ENCODE assay signal across 22 cellular contexts in genomic region chr11:121927359-121927758, GRCh38.
"Had no signal": no experiment of that assay in that cellular context is flagged by ENCODE, and none has a peak within 500 bp of the region (broad histone marks: within the 10 kb centered on the region; RNA-seq: fewer than 3 reads in every experiment).

No MANE protein-coding gene starts in this region.

- ATAC-seq: activated T-helper 17 cell treated with anti-CD3 and anti-CD28 coated beads, Interleukin-2, amount 50 U/mL, for 72 hours; T-cell had no signal

- H3K4me3 Mint-ChIP-seq: activated CD4-positive, alpha-beta memory T cell treated with anti-CD3 and anti-CD28 coated beads for 36 hours; activated CD4-positive, alpha-beta T cell treated with anti-CD3 and anti-CD28 coated beads, Interleukin-2, amount 10 ng/mL, durations not matched to agents 7 days and 5 days; activated naive CD4-positive, alpha-beta T cell treated with anti-CD3 and anti-CD28 coated beads for 36 hours; activated naive CD8-positive, alpha-beta T cell; activated T-helper 17 cell treated with anti-CD3 and anti-CD28 coated beads, Interleukin-2, amount 50 U/mL, for 72 hours; T-cell had no signal

- H3K27ac Mint-ChIP-seq: activated CD4-positive, alpha-beta memory T cell treated with anti-CD3 and anti-CD28 coated beads for 36 hours; activated CD4-positive, alpha-beta T cell treated with anti-CD3 and anti-CD28 coated beads, Interleukin-2, amount 10 ng/mL, durations not matched to agents 7 days and 5 days; activated naive CD4-positive, alpha-beta T cell treated with anti-CD3 and anti-CD28 coated beads for 36 hours; activated naive CD8-positive, alpha-beta T cell; activated T-helper 17 cell treated with anti-CD3 and anti-CD28 coated beads, Interleukin-2, amount 50 U/mL, for 72 hours; T-cell had no signal

- H3K27me3 ChIP-seq: brain microvascular endothelial cell, cardiac muscle cell had no signal

- DNase-seq: activated CD4-positive, alpha-beta memory T cell treated with anti-CD3 and anti-CD28 coated beads for 36 hours; activated CD4-positive, alpha-beta T cell treated with anti-CD3 and anti-CD28 coated beads, Interleukin-2, amount 10 ng/mL, durations not matched to agents 7 days and 5 days; activated CD4-positive, CD25-positive, alpha-beta regulatory T cell; activated gamma-delta T cell; activated naive CD4-positive, alpha-beta T cell treated with anti-CD3 and anti-CD28 coated beads for 36 hours; activated T-cell treated with anti-CD3 and anti-CD28 coated beads for 4 hours; activated T-cell treated with anti-CD3 and anti-CD28 coated beads, Interleukin-2, amount 50 U/mL, for 48 hours; brain microvascular endothelial cell; Karpas-422; MM.1S; NCI-H1048; NCI-H146; NCI-H187 treated with DMSO at 0.1 percent for 48 hours; NCI-H2081 treated with DMSO at 0.1 percent for 48 hours; NCI-H446; SHP77 treated with DMSO at 0.1 percent for 48 hours; T-cell; T-helper 2 cell; T1000 had no signal

- H3K36me3 ChIP-seq: brain microvascular endothelial cell, cardiac muscle cell had no signal

- H3K9me3 Mint-ChIP-seq: activated CD4-positive, alpha-beta memory T cell treated with anti-CD3 and anti-CD28 coated beads for 36 hours; activated CD4-positive, alpha-beta T cell treated with anti-CD3 and anti-CD28 coated beads, Interleukin-2, amount 10 ng/mL, durations not matched to agents 7 days and 5 days; activated naive CD4-positive, alpha-beta T cell treated with anti-CD3 and anti-CD28 coated beads for 36 hours; activated T-helper 17 cell treated with anti-CD3 and anti-CD28 coated beads, Interleukin-2, amount 50 U/mL, for 72 hours; T-cell had no signal

- H3K36me3 Mint-ChIP-seq: activated CD4-positive, alpha-beta memory T cell treated with anti-CD3 and anti-CD28 coated beads for 36 hours; activated naive CD8-positive, alpha-beta T cell; T-cell had no signal

- H3K4me3 ChIP-seq: cardiac muscle cell had no signal

- H3K27ac ChIP-seq: brain microvascular endothelial cell, cardiac muscle cell had no signal

- H3K4me1 Mint-ChIP-seq: activated CD4-positive, alpha-beta T cell treated with anti-CD3 and anti-CD28 coated beads, Interleukin-2, amount 10 ng/mL, durations not matched to agents 7 days and 5 days; activated T-helper 17 cell treated with anti-CD3 and anti-CD28 coated beads, Interleukin-2, amount 50 U/mL, for 72 hours; T-cell had no signal
